Comparison of ENCODE assay signal across 8 cellular contexts in genomic region chr16:4064950-4065352, GRCh38. TPM values are rescaled to one million over a fixed set of nuclear protein-coding genes. Genes with fewer than 3 reads are reported as not detected.
A peak's percentile ranks its signal among the peaks of the same experiment; 100 is the strongest.
DNase-seq lines count a peak whose midpoint lies in the region; ATAC-seq, FAIRE-seq and TF ChIP-seq lines count a peak whose summit lies in the region.

No MANE protein-coding gene starts in this region.

- H3K27me3 Mint-ChIP-seq in CD8-positive, alpha-beta T cell (ENCODE audit: low read depth): no peaks in the 10 kb centered on the region
- H3K27me3 Mint-ChIP-seq in T-helper 1 cell treated with Interleukin-12 subunit alpha and Interleukin-12 subunit beta and Interleukin-4 antibody, amounts not matched to agents 30 μg/mL and 1 μg/mL, for 36 hours (ENCODE audit: low read depth): peaks cover 9% of the 10 kb centered on the region
- H3K27me3 Mint-ChIP-seq in astrocyte (ENCODE audit: low read depth, unreplicated experiment) (no peaks in the 10 kb centered on the region), endodermal cell (ENCODE audit: insufficient read depth) (no peaks in the 10 kb centered on the region)

- H3K4me1 Mint-ChIP-seq in CD8-positive, alpha-beta T cell (ENCODE audit: low read depth): peaks cover 14% of the 10 kb centered on the region
- peaks cover 10% of the 10 kb centered on the region for H3K4me1 Mint-ChIP-seq in T-helper 1 cell treated with Interleukin-12 subunit alpha and Interleukin-12 subunit beta and Interleukin-4 antibody, amounts not matched to agents 30 μg/mL and 1 μg/mL, for 36 hours (ENCODE audit: low read depth)
- peaks cover 2% of the 10 kb centered on the region for H3K4me1 Mint-ChIP-seq in astrocyte (ENCODE audit: low read depth, unreplicated experiment)
- no peaks in the 10 kb centered on the region for H3K4me1 Mint-ChIP-seq in endodermal cell

- POLR2A ChIA-PET in CD8-positive, alpha-beta T cell (lab: Charles Lee): interaction anchor here (0.5 kb wide), 1 partner anchor 63 kb away, joined by 3 read pairs; no protein-coding TSS in a partner anchor

- DNase-seq in CD8-positive, alpha-beta T cell: peak in 6 of 7 experiments; percentile 9 to 59 (median 30)
- DNase-seq in astrocyte (ENCODE audit: low read depth) (no peak), endodermal cell (no peak), mucosa of gallbladder (ENCODE audit: low spot score) (no peak), NCI-H1694 treated with DMSO at 0.1 percent for 48 hours (lab: John Stamatoyannopoulos, UW) (no peak), AG08396 (ENCODE audit: low spot score) (no peak)

- 92 to 99% methylated on average over 8 to 11 of the region's 11 CpGs for WGBS in endodermal cell (ENCODE audit: insufficient coverage in 1 of 2, insufficient read length in 1 of 2), 2 experiments

- peak; percentile 91 for ATAC-seq in CD8-positive, alpha-beta T cell

- CTCF ChIA-PET in CD8-positive, alpha-beta T cell (lab: Charles Lee): no interaction called here

- H4K20me1 ChIP-seq in astrocyte (ENCODE audit: insufficient read depth, low read length): no peaks in the 10 kb centered on the region

- H3K9me3 ChIP-seq in CD8-positive, alpha-beta T cell (ENCODE audit: low read length): peaks cover 5% of the 10 kb centered on the region
- H3K9me3 ChIP-seq in astrocyte (ENCODE audit: insufficient read depth, low read depth, low read length) (no peaks in the 10 kb centered on the region), skeletal muscle tissue (ENCODE audit: control insufficient read depth in 3 of 3, low read length in 3 of 3) (no peaks in the 10 kb centered on the region), endodermal cell (ENCODE audit: control insufficient read depth, low read length) (peaks cover 10% of the 10 kb centered on the region)

- FAIRE-seq in astrocyte (lab: Jason Lieb, UNC): no peak

- H3K36me3 Mint-ChIP-seq in CD8-positive, alpha-beta T cell: peaks cover 25% of the 10 kb centered on the region
- H3K36me3 Mint-ChIP-seq in T-helper 1 cell treated with Interleukin-12 subunit alpha and Interleukin-12 subunit beta and Interleukin-4 antibody, amounts not matched to agents 30 μg/mL and 1 μg/mL, for 36 hours (ENCODE audit: low read depth): peaks cover 35% of the 10 kb centered on the region
- peaks cover 12% of the 10 kb centered on the region for H3K36me3 Mint-ChIP-seq in astrocyte (ENCODE audit: low read depth, unreplicated experiment)
- H3K36me3 Mint-ChIP-seq in endodermal cell (ENCODE audit: low read depth): no peaks in the 10 kb centered on the region

- H3K79me2 ChIP-seq in astrocyte (ENCODE audit: insufficient read depth, low read length): no peaks in the 10 kb centered on the region

- peak overlapping the region; percentile 36 for H3K4me2 ChIP-seq in astrocyte (ENCODE audit: low read length)

- H3K27ac Mint-ChIP-seq in CD8-positive, alpha-beta T cell: peak overlapping the region; percentile 88
- peak overlapping the region; percentile 75 for H3K27ac Mint-ChIP-seq in T-helper 1 cell treated with Interleukin-12 subunit alpha and Interleukin-12 subunit beta and Interleukin-4 antibody, amounts not matched to agents 30 μg/mL and 1 μg/mL, for 36 hours
- H3K27ac Mint-ChIP-seq in astrocyte (ENCODE audit: unreplicated experiment) (no peak overlapping the region), endodermal cell (no peak overlapping the region)

- peaks cover 32% of the 10 kb centered on the region for H3K9me3 Mint-ChIP-seq in CD8-positive, alpha-beta T cell
- peaks cover 40% of the 10 kb centered on the region for H3K9me3 Mint-ChIP-seq in T-helper 1 cell treated with Interleukin-12 subunit alpha and Interleukin-12 subunit beta and Interleukin-4 antibody, amounts not matched to agents 30 μg/mL and 1 μg/mL, for 36 hours
- peaks cover 20% of the 10 kb centered on the region for H3K9me3 Mint-ChIP-seq in astrocyte (ENCODE audit: unreplicated experiment)
- peaks cover 21% of the 10 kb centered on the region for H3K9me3 Mint-ChIP-seq in endodermal cell

- H3K9ac ChIP-seq in astrocyte (ENCODE audit: low read length) (no peak overlapping the region), skeletal muscle tissue (ENCODE audit: low read depth in 1 of 3, low read length in 3 of 3) (no peak overlapping the region), endodermal cell (ENCODE audit: extremely low read depth, low read length, poor library complexity, severe bottlenecking) (no peak overlapping the region)

- H3K4me3 ChIP-seq in CD8-positive, alpha-beta T cell (ENCODE audit: low read depth, low read length): peak overlapping the region; percentile 56
- no peak overlapping the region for H3K4me3 ChIP-seq in astrocyte (ENCODE audit: insufficient read depth, low read depth, low read length)
- H3K4me3 ChIP-seq in skeletal muscle tissue (ENCODE audit: low read length in 3 of 3): peak overlapping the region; percentile 23 to 47 (median 24)
- H3K4me3 ChIP-seq in endodermal cell (ENCODE audit: low read length): no peak overlapping the region

- peaks cover 13% of the 10 kb centered on the region for H3K4me1 ChIP-seq in CD8-positive, alpha-beta T cell (ENCODE audit: insufficient read depth, low read length)
- H3K4me1 ChIP-seq in astrocyte (ENCODE audit: insufficient read depth, low read length) (no peaks in the 10 kb centered on the region), skeletal muscle tissue (ENCODE audit: control insufficient read depth in 3 of 3, insufficient read depth in 3 of 3, low read length in 3 of 3) (peaks cover 5 to 10% (median 9%) of the 10 kb centered on the region in 3 donors), endodermal cell (ENCODE audit: control insufficient read depth, insufficient read depth, low read length) (no peaks in the 10 kb centered on the region)

- H2AFZ ChIP-seq in astrocyte (ENCODE audit: low read depth, low read length): no peak overlapping the region

- H3K27ac ChIP-seq in CD8-positive, alpha-beta T cell (ENCODE audit: low read depth, low read length): peak overlapping the region; percentile 64
- no peak overlapping the region for H3K27ac ChIP-seq in astrocyte (ENCODE audit: low read depth, low read length)
- H3K27ac ChIP-seq in skeletal muscle tissue (ENCODE audit: low read depth, low read length): peak overlapping the region; percentile 20
- H3K27ac ChIP-seq in endodermal cell (ENCODE audit: low read depth, low read length): no peak overlapping the region

- H3K4me3 Mint-ChIP-seq in CD8-positive, alpha-beta T cell: peak overlapping the region; percentile 84
- H3K4me3 Mint-ChIP-seq in T-helper 1 cell treated with Interleukin-12 subunit alpha and Interleukin-12 subunit beta and Interleukin-4 antibody, amounts not matched to agents 30 μg/mL and 1 μg/mL, for 36 hours: peak overlapping the region; percentile 73
- H3K4me3 Mint-ChIP-seq in astrocyte (ENCODE audit: unreplicated experiment) (no peak overlapping the region), endodermal cell (no peak overlapping the region)

- no peak for TF ChIP-seq CTCF in CD8-positive, alpha-beta T cell (IDR thresholded peaks at IDR 0.05)
- no peak for TF ChIP-seq CTCF in astrocyte (IDR thresholded peaks at IDR 0.05; ENCODE audit: insufficient read depth, low read depth, low read length)
- TF ChIP-seq CTCF in endodermal cell (conservative IDR thresholded peaks at IDR 0.05): no peak

- no peaks in the 10 kb centered on the region for H3K36me3 ChIP-seq in CD8-positive, alpha-beta T cell (ENCODE audit: insufficient read depth, low read length)
- H3K36me3 ChIP-seq in astrocyte (ENCODE audit: insufficient read depth, low read length) (no peaks in the 10 kb centered on the region), skeletal muscle tissue (ENCODE audit: control insufficient read depth in 3 of 3, insufficient read depth in 3 of 3, low read length in 3 of 3) (no peaks in the 10 kb centered on the region), endodermal cell (ENCODE audit: control insufficient read depth, insufficient read depth, low read length) (no peaks in the 10 kb centered on the region)

- intact Hi-C loops in CD8-positive, alpha-beta T cell (cut with DNase I, micrococcal nuclease): no loop called here

- no peaks in the 10 kb centered on the region for H3K27me3 ChIP-seq in CD8-positive, alpha-beta T cell (ENCODE audit: insufficient read depth, low read length)
- H3K27me3 ChIP-seq in astrocyte (ENCODE audit: insufficient read depth, low read length) (no peaks in the 10 kb centered on the region), skeletal muscle tissue (ENCODE audit: control insufficient read depth in 3 of 3, insufficient read depth in 3 of 3, low read length in 3 of 3) (no peaks in the 10 kb centered on the region), endodermal cell (ENCODE audit: control insufficient read depth, insufficient read depth, low read length, poor library complexity, severe bottlenecking) (no peaks in the 10 kb centered on the region)

RNA-seq across cellular contexts. Expression of gene ADCY9, which starts 51.3 kb away (rescaled TPM):
- 1 to 10 TPM; 4.2 to 4.3 TPM for total RNA-seq in CD8-positive, alpha-beta T cell
- total RNA-seq in astrocyte: 11.4 TPM in 2 replicates
- 8.9 TPM for total RNA-seq in skeletal muscle tissue
- 1 to 10 TPM; 1.2 to 3.3 TPM for total RNA-seq in endodermal cell
- polyA plus RNA-seq in endodermal cell (2013, experiment 1 of 2): 4.6 TPM
- 4.6 TPM for polyA plus RNA-seq in endodermal cell (2013, experiment 2 of 2)
- total RNA-seq in mucosa of gallbladder: 34.6 TPM

Comparison
In these comparisons a context has a peak if more than half of its experiments do, and no peak if none do; other contexts are left out.
1. DNase-seq: peak in CD8-positive, alpha-beta T cell (6 of 7); none in astrocyte (single experiment), endodermal cell (single experiment), mucosa of gallbladder (single experiment), NCI-H1694 treated with DMSO at 0.1 percent for 48 hours (single experiment) and AG08396 (single experiment).
2. H3K27ac ChIP-seq: peak in CD8-positive, alpha-beta T cell (single experiment) and skeletal muscle tissue (single experiment); none in astrocyte (single experiment) and endodermal cell (single experiment).
3. H3K4me3 ChIP-seq: peak in CD8-positive, alpha-beta T cell (single experiment) and skeletal muscle tissue (3 of 3); none in astrocyte (single experiment) and endodermal cell (single experiment).
4. H3K27ac Mint-ChIP-seq: peak in CD8-positive, alpha-beta T cell (single experiment) and T-helper 1 cell treated with Interleukin-12 subunit alpha and Interleukin-12 subunit beta and Interleukin-4 antibody, amounts not matched to agents 30 μg/mL and 1 μg/mL, for 36 hours (single experiment); none in astrocyte (single experiment) and endodermal cell (single experiment).
5. H3K4me3 Mint-ChIP-seq: peak in CD8-positive, alpha-beta T cell (single experiment) and T-helper 1 cell treated with Interleukin-12 subunit alpha and Interleukin-12 subunit beta and Interleukin-4 antibody, amounts not matched to agents 30 μg/mL and 1 μg/mL, for 36 hours (single experiment); none in astrocyte (single experiment) and endodermal cell (single experiment).